In the genomic region with DNA sequence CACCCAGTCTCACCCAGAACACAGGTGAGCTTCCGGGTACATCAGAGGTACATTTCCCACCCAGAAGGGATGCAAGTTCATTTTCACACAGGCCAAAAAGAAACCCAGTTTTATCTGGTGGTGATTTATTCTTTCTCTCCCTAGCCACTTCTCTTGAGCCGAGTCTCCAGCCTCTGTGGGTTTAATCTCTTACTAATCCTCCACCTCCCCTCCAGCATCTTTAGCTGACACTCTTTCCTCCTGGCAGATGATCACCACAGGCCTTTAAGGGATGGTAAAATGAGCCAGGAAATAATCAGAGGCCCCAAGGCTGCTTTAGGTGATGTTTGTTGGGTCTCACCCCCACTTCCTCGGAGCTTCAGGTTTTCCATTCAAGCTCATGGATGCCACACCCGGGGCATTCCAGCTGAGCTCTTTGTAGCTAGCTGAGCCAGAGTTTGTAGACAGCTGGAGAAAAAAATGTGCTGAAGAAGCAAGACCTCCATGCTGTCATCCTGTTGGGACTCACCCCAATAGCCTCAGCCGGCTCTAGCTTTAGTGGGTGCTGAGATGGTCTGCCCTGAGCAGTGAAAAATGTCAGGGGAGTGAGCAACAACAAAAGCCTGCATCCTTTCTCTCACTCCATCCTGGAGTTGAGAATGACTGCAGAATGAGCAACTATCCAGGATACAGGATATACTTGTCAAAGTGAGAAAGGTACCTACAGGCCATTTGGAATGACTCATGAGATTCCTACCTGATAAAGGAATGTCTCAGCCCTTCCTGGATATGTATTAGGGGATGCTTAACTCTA, we compare ENCODE assay signal across 1 cellular context.
TF ChIP-seq lines count a peak whose summit lies in the region.

No MANE protein-coding gene starts in this region.

TF ChIP-seq in SK-N-SH, 30 proteins besides CTCF, POLR2A, EP300 and RAD21 (continued from another document):
- TF ChIP-seq, protein P1, sequence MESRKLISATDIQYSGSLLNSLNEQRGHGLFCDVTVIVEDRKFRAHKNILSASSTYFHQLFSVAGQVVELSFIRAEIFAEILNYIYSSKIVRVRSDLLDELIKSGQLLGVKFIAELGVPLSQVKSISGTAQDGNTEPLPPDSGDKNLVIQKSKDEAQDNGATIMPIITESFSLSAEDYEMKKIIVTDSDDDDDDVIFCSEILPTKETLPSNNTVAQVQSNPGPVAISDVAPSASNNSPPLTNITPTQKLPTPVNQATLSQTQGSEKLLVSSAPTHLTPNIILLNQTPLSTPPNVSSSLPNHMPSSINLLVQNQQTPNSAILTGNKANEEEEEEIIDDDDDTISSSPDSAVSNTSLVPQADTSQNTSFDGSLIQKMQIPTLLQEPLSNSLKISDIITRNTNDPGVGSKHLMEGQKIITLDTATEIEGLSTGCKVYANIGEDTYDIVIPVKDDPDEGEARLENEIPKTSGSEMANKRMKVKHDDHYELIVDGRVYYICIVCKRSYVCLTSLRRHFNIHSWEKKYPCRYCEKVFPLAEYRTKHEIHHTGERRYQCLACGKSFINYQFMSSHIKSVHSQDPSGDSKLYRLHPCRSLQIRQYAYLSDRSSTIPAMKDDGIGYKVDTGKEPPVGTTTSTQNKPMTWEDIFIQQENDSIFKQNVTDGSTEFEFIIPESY (IDR thresholded peaks at IDR 0.05; ENCODE audit: borderline replicate concordance, low read depth): peak; percentile 56; the same call in 1 of the 2 replicates
- TF ChIP-seq FOXM1 (IDR thresholded peaks at IDR 0.05; ENCODE audit: low read depth) (peak; percentile 79; the same call in 1 of the 2 replicates), SIN3A (IDR thresholded peaks at IDR 0.05; ENCODE audit: borderline replicate concordance, low read depth, low read length) (no peak), MEF2A (IDR thresholded peaks at IDR 0.05; ENCODE audit: borderline replicate concordance, low read depth) (no peak), MXI1 (IDR thresholded peaks at IDR 0.05; ENCODE audit: low read depth, low read length) (no peak), SMC3 (IDR thresholded peaks at IDR 0.05; ENCODE audit: low read depth, low read length) (no peak), FOSL2 (IDR thresholded peaks at IDR 0.05; ENCODE audit: borderline replicate concordance, low read depth) (peak; percentile 90), EZH2phosphoT487 (IDR thresholded peaks at IDR 0.05; ENCODE audit: borderline replicate concordance, low read depth) (no peak), TCF12 (IDR thresholded peaks at IDR 0.05) (peak; percentile 90), YY1 (IDR thresholded peaks at IDR 0.05; ENCODE audit: low read depth) (peak; percentile 18; the same call in 1 of the 2 replicates), RCOR1 (IDR thresholded peaks at IDR 0.05; ENCODE audit: low read length) (no peak), GATA2 (CRISPR knock-in tag; IDR thresholded peaks at IDR 0.05) (no peak), TAF1 (IDR thresholded peaks at IDR 0.05; ENCODE audit: borderline replicate concordance, low read depth, low read length) (no peak), TEAD4 (IDR thresholded peaks at IDR 0.05; ENCODE audit: borderline replicate concordance, insufficient read depth) (peak; percentile 85), NRF1 (IDR thresholded peaks at IDR 0.05; ENCODE audit: low read depth, low read length) (no peak), POLR2AphosphoS5 (IDR thresholded peaks at IDR 0.05; ENCODE audit: low read depth, low read length) (peak; percentile 48; the same call in 1 of the 2 replicates), JUND (IDR thresholded peaks at IDR 0.05) (peak; percentile 96), RFX5 (IDR thresholded peaks at IDR 0.05; ENCODE audit: low read length) (no peak), CHD2 (IDR thresholded peaks at IDR 0.05; ENCODE audit: low read length, partially characterized antibody) (no peak), PBX3 (IDR thresholded peaks at IDR 0.05) (peak; percentile 90), USF2 (IDR thresholded peaks at IDR 0.05; ENCODE audit: borderline replicate concordance, low read depth, low read length) (no peak)
